Comparison of ENCODE assay signal across 18 cellular contexts in genomic region chr1:245571872-245572294, GRCh38.
DNase-seq lines count a peak whose midpoint lies in the region; ATAC-seq, FAIRE-seq and TF ChIP-seq lines count a peak whose summit lies in the region.
"Had no signal": no experiment of that assay in that cellular context is flagged by ENCODE, and none has a peak within 500 bp of the region (broad histone marks: within the 10 kb centered on the region; RNA-seq: fewer than 3 reads in every experiment).

No MANE protein-coding gene starts in this region.

- H3K4me3 ChIP-seq in HepG2 (replicated peaks in 1 of 3; ENCODE audit: insufficient read depth in 1 of 3, low read depth in 2 of 3, low read length in 3 of 3) (no peak overlapping the region), right lobe of liver (no peak overlapping the region), WERI-Rb-1 (ENCODE audit: low read depth, low read length) (no peak overlapping the region), neural cell (ENCODE audit: low read length) (no peak overlapping the region), colonic mucosa (no peak overlapping the region)
- H3K4me3 ChIP-seq: A549 had no signal

- H3K79me2 ChIP-seq in HepG2 (ENCODE audit: insufficient read depth, low read length) (no peaks in the 10 kb centered on the region), neural cell (replicated peaks; ENCODE audit: insufficient read depth, low read length) (no peaks in the 10 kb centered on the region)

- no peaks in the 10 kb centered on the region for H3K9me3 ChIP-seq in HepG2 (ENCODE audit: low read length)
- no peaks in the 10 kb centered on the region for H3K9me3 ChIP-seq in right lobe of liver
- H3K9me3 ChIP-seq in WERI-Rb-1 (ENCODE audit: severe bottlenecking): no peaks in the 10 kb centered on the region
- H3K9me3 ChIP-seq in neural cell (ENCODE audit: low read length): no peaks in the 10 kb centered on the region
- H3K9me3 ChIP-seq in colonic mucosa: no peaks in the 10 kb centered on the region
- H3K9me3 ChIP-seq: A549 had no signal

- H3K27ac ChIP-seq in HepG2 (ENCODE audit: extremely low read length, insufficient read depth, low read length): no peak overlapping the region
- H3K27ac ChIP-seq in right lobe of liver: no peak overlapping the region
- H3K27ac ChIP-seq in WERI-Rb-1: no peak overlapping the region; the same call in 1 of the 2 replicates
- H3K27ac ChIP-seq in neural cell (ENCODE audit: low read length): peak overlapping the region; percentile 63
- H3K27ac ChIP-seq in colonic mucosa: no peak overlapping the region
- H3K27ac ChIP-seq: A549, KMS-11 had no signal

- no peaks in the 10 kb centered on the region for H4K20me1 ChIP-seq in HepG2 (ENCODE audit: insufficient read depth, low read length)
- no peaks in the 10 kb centered on the region for H4K20me1 ChIP-seq in neural cell (ENCODE audit: insufficient read depth)

- H3K36me3 ChIP-seq in HepG2 (replicated peaks in 1 of 2; ENCODE audit: control insufficient read depth in 1 of 2, insufficient read depth in 2 of 2, low read length in 2 of 2) (no peaks in the 10 kb centered on the region), right lobe of liver (no peaks in the 10 kb centered on the region), WERI-Rb-1 (no peaks in the 10 kb centered on the region), neural cell (ENCODE audit: insufficient read depth, low read length) (no peaks in the 10 kb centered on the region), colonic mucosa (no peaks in the 10 kb centered on the region)

- no peak for TF ChIP-seq RAD21 in HepG2 (CRISPR knock-in tag; IDR thresholded peaks at IDR 0.05)
- no peak for TF ChIP-seq RAD21 in neural cell (conservative IDR thresholded peaks at IDR 0.05)

- FAIRE-seq in HepG2 (lab: Jason Lieb, UNC): peak; percentile 73
- FAIRE-seq: A549, RCC 7860 had no signal

- TF ChIP-seq POLR2A in HepG2 (IDR thresholded peaks at IDR 0.05; ENCODE audit: insufficient read depth in 1 of 2, low read depth in 2 of 2, low read length in 2 of 2) (no peak), right lobe of liver (IDR thresholded peaks at IDR 0.05) (no peak)

- ATAC-seq in HepG2: peak; percentile 92
- ATAC-seq in right lobe of liver: no peak
- ATAC-seq: A549 had no signal

- intact Hi-C loops in HepG2 (cut with micrococcal nuclease; ENCODE audit: unreplicated experiment) (no loop called here), right lobe of liver (cut with DNase I) (no loop called here), colonic mucosa (cut with DNase I) (no loop called here)

- in situ Hi-C loops in HepG2 (cut with HindIII; ENCODE audit: extremely low pct_ligation_motif_present, low pct_unique_long_range_greater_than_20kb): no loop called here

- TF ChIP-seq CTCF in HepG2 (CRISPR knock-in tag; IDR thresholded peaks at IDR 0.05) (no peak), right lobe of liver (IDR thresholded peaks at IDR 0.05) (no peak), WERI-Rb-1 (IDR thresholded peaks at IDR 0.05; ENCODE audit: low read depth, low read length) (no peak), neural cell (IDR thresholded peaks at IDR 0.05; ENCODE audit: poor library complexity, severe bottlenecking) (no peak), colonic mucosa (IDR thresholded peaks at IDR 0.05) (no peak)

- H3K4me2 ChIP-seq in HepG2 (ENCODE audit: low read depth, low read length): peak overlapping the region; percentile 46
- H3K4me2 ChIP-seq in neural cell (ENCODE audit: low read length): no peak overlapping the region
- H3K4me2 ChIP-seq: A549, KMS-11 had no signal

- CTCF ChIA-PET in HepG2 (lab: Yijun Ruan, JAX; ENCODE audit: low intra/inter-chr PET ratio, low total read pairs): no interaction called here

- 0% methylated on average over 2 of the region's 9 CpGs for WGBS in HepG2 (ENCODE audit: low lambda C conversion rate)
- 51% methylated on average over 3 of the region's 9 CpGs for WGBS in right lobe of liver (ENCODE audit: insufficient coverage, low coverage, low lambda C conversion rate, missing lambda C conversion rate)

- H2AFZ ChIP-seq in HepG2 (ENCODE audit: low read length): no peak overlapping the region
- no peak overlapping the region for H2AFZ ChIP-seq in neural cell (ENCODE audit: low read depth, low read length)

- POLR2A ChIA-PET in HepG2 (lab: Yijun Ruan, JAX): no interaction called here

- no TSS peak for BruUV-seq in HepG2 (replicated peaks; lab: Mats Ljungman, UMichigan)

- DNase-seq in HepG2 (ENCODE audit: low spot score) (peak; percentile 36), right lobe of liver (no peak), WERI-Rb-1 (peak; percentile 35), colonic mucosa (no peak), NCI-H2107 treated with DMSO at 0.1 percent for 48 hours (lab: John Stamatoyannopoulos, UW; ENCODE audit: unreplicated experiment) (no peak), hypothalamus (lab: John Stamatoyannopoulos, UW) (no peak), hepatic stellate cell (ENCODE audit: low spot score) (no peak)
- DNase-seq: GOT3, NCI-H1092, NCI-H1694, NCI-H2107, NCI-H446, NCI-H69, Right ventricle myocardium superior had no signal

- TF ChIP-seq EP300 in HepG2 (IDR thresholded peaks at IDR 0.05; ENCODE audit: low read depth in 2 of 2, low read length in 2 of 2): no peak
- no peak for TF ChIP-seq EP300 in HepG2 (CRISPR knock-in tag; IDR thresholded peaks at IDR 0.05; ENCODE audit: borderline replicate concordance)
- peak; percentile 16 for TF ChIP-seq EP300 in neural cell (conservative IDR thresholded peaks at IDR 0.05; ENCODE audit: poor library complexity, severe bottlenecking)

- H3K27me3 ChIP-seq in HepG2 (ENCODE audit: control insufficient read depth in 1 of 2, insufficient read depth in 2 of 2, low read length in 2 of 2) (no peaks in the 10 kb centered on the region; a peak in 2 of 5 replicates), right lobe of liver (no peaks in the 10 kb centered on the region), WERI-Rb-1 (ENCODE audit: insufficient read depth, low read depth, severe bottlenecking) (no peaks in the 10 kb centered on the region), neural cell (ENCODE audit: insufficient read depth, low read depth, low read length) (no peaks in the 10 kb centered on the region), colonic mucosa (no peaks in the 10 kb centered on the region)

- no peaks in the 10 kb centered on the region for H3K9me2 ChIP-seq in neural cell (ENCODE audit: insufficient read depth, low read length)

- H3F3A ChIP-seq in neural cell (ENCODE audit: insufficient read depth, low read length, poor library complexity, severe bottlenecking): no peaks in the 10 kb centered on the region

- H3K9ac ChIP-seq in HepG2 (ENCODE audit: insufficient read depth, low read depth, low read length) (no peak overlapping the region), neural cell (ENCODE audit: low read length) (no peak overlapping the region), colonic mucosa (ENCODE audit: low read depth in 2 of 2, low read length in 2 of 2) (no peak overlapping the region)
- H3K9ac ChIP-seq: KMS-11 had no signal

- H3K4me1 ChIP-seq in HepG2 (ENCODE audit: insufficient read depth, low read length) (peaks cover 15% of the 10 kb centered on the region), right lobe of liver (no peaks in the 10 kb centered on the region), colonic mucosa (no peaks in the 10 kb centered on the region)
- H3K4me1 ChIP-seq: A549 had no signal

TF ChIP-seq in HepG2, 621 proteins besides CTCF, POLR2A, EP300 and RAD21:
- TF ChIP-seq, protein P1, sequence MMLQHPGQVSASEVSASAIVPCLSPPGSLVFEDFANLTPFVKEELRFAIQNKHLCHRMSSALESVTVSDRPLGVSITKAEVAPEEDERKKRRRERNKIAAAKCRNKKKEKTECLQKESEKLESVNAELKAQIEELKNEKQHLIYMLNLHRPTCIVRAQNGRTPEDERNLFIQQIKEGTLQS (CRISPR knock-in tag; IDR thresholded peaks at IDR 0.05): no peak
- 0 out of 2 replicates have a peak, but pooled peaks have one; percentile 11 for TF ChIP-seq HNF4A (CRISPR knock-in tag; IDR thresholded peaks at IDR 0.05)
- no peak for TF ChIP-seq ZNF577 (CRISPR knock-in tag; IDR thresholded peaks at IDR 0.05; ENCODE audit: borderline replicate concordance, low read depth)
- no peak for TF ChIP-seq SOX6 (IDR thresholded peaks at IDR 0.05)
- TF ChIP-seq SOX6 (CRISPR knock-in tag; IDR thresholded peaks at IDR 0.05): no peak
- TF ChIP-seq ZNF652 (CRISPR knock-in tag; IDR thresholded peaks at IDR 0.05; ENCODE audit: borderline replicate concordance, low read depth): peak; percentile 94
- TF ChIP-seq TEAD3 (CRISPR knock-in tag; optimal IDR thresholded peaks at IDR 0.05; ENCODE audit: borderline replicate concordance): peak; percentile 87
- no peak for TF ChIP-seq FOXA3 (CRISPR knock-in tag; IDR thresholded peaks at IDR 0.05)
- TF ChIP-seq FOXA1 (IDR thresholded peaks at IDR 0.05): no peak
- peak; percentile 72 for TF ChIP-seq FOXA1 (CRISPR knock-in tag; IDR thresholded peaks at IDR 0.05)

TF ChIP-seq in neural cell, 6 proteins besides CTCF, POLR2A, EP300 and RAD21:
- TF ChIP-seq TAF1 (IDR thresholded peaks at IDR 0.05; ENCODE audit: low read depth): no peak
- peak; percentile 18 for TF ChIP-seq SMC3 (conservative IDR thresholded peaks at IDR 0.05; ENCODE audit: poor library complexity)
- peak; percentile 16 for TF ChIP-seq POLR2AphosphoS5 (IDR thresholded peaks at IDR 0.05)
- TF ChIP-seq, protein P2, sequence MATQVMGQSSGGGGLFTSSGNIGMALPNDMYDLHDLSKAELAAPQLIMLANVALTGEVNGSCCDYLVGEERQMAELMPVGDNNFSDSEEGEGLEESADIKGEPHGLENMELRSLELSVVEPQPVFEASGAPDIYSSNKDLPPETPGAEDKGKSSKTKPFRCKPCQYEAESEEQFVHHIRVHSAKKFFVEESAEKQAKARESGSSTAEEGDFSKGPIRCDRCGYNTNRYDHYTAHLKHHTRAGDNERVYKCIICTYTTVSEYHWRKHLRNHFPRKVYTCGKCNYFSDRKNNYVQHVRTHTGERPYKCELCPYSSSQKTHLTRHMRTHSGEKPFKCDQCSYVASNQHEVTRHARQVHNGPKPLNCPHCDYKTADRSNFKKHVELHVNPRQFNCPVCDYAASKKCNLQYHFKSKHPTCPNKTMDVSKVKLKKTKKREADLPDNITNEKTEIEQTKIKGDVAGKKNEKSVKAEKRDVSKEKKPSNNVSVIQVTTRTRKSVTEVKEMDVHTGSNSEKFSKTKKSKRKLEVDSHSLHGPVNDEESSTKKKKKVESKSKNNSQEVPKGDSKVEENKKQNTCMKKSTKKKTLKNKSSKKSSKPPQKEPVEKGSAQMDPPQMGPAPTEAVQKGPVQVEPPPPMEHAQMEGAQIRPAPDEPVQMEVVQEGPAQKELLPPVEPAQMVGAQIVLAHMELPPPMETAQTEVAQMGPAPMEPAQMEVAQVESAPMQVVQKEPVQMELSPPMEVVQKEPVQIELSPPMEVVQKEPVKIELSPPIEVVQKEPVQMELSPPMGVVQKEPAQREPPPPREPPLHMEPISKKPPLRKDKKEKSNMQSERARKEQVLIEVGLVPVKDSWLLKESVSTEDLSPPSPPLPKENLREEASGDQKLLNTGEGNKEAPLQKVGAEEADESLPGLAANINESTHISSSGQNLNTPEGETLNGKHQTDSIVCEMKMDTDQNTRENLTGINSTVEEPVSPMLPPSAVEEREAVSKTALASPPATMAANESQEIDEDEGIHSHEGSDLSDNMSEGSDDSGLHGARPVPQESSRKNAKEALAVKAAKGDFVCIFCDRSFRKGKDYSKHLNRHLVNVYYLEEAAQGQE (IDR thresholded peaks at IDR 0.05; ENCODE audit: borderline replicate concordance): no peak

Comparison
In these comparisons a context has a peak if more than half of its experiments do, and no peak if none do; other contexts are left out.
1. DNase-seq: peak in HepG2 (single experiment) and WERI-Rb-1 (single experiment); none in right lobe of liver (0 of 3), colonic mucosa (single experiment), NCI-H2107 treated with DMSO at 0.1 percent for 48 hours (single experiment), hypothalamus (0 of 51) and hepatic stellate cell (single experiment).